14 cellular contexts compared by ENCODE assay signal in the genomic region with DNA sequence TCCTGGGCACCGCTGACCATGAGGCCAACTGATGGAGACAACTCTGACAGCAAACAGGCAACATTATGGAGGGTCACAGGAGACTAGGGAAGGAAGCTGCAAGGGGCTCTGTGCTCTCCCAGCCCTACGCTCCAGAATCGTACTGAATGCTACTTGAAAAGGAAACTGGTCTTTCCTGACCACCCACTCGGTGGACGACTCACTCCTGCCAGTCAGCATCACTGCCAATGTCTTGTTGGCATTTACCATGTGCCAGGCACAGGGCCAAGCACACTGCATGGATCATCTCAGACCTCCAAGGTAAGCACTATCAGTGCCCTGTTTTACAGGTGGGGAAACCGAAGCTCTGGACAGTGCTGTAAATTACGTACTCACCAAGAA. TPM values are rescaled to one million over a fixed set of nuclear protein-coding genes. Genes with fewer than 3 reads are reported as not detected.
DNase-seq lines count a peak whose midpoint lies in the region; ATAC-seq, FAIRE-seq and TF ChIP-seq lines count a peak whose summit lies in the region.
"Had no signal": no experiment of that assay in that cellular context is flagged by ENCODE, and none has a peak within 500 bp of the region (broad histone marks: within the 10 kb centered on the region; RNA-seq: fewer than 3 reads in every experiment).

No MANE protein-coding gene starts in this region.

- H2BK12ac ChIP-seq in H9 (ENCODE audit: insufficient read length, low read depth, low read length) = no peak overlapping the region

- no peak for FAIRE-seq in HepG2 (lab: Jason Lieb, UNC)

- TF ChIP-seq CTCF in H9 (conservative IDR thresholded peaks at IDR 0.05) = no peak
- TF ChIP-seq CTCF in brain (conservative IDR thresholded peaks at IDR 0.05) = no peak
- TF ChIP-seq CTCF in HepG2 (CRISPR knock-in tag; IDR thresholded peaks at IDR 0.05) = no peak
- no peak for TF ChIP-seq CTCF in OCI-LY7 (conservative IDR thresholded peaks at IDR 0.05; ENCODE audit: low read length)

- DNase-seq in ACHN = peak; percentile 44
- DNase-seq in H9 = no peak
- no peak for DNase-seq in HepG2 (ENCODE audit: low spot score)
- DNase-seq in activated T-helper 1 cell treated with anti-CD3 and anti-CD28 coated beads, Interleukin-12 subunit alpha, Interleukin-12 subunit beta, Interleukin-2, Interleukin-4 antibody, amounts not matched to agents 30 ng/mL and 10 ng/mL and 1 ng/mL, durations not matched to agents 14 hours and 24 hours and 36 hours (ENCODE audit: low spot score) = no peak
- DNase-seq in OCI-LY7 (ENCODE audit: low spot score) = no peak
- DNase-seq: activated naive CD4-positive, alpha-beta T cell treated with Interleukin-2 at 50 U/mL for 16 hours; KBM-7; stimulated activated CD4-positive, alpha-beta T cell treated with anti-CD3 and anti-CD28 coated beads, Interleukin-4, amount 100 ng/mL, for 4 hours; stimulated activated naive CD4-positive, alpha-beta T cell treated with Interleukin-2 at 50 U/mL for 16 hours; T-helper 17 cell had no signal

- POLR2A ChIA-PET in HepG2 (lab: Yijun Ruan, JAX) (interaction anchor here (1.8 to 2.2 kb wide), 3 partner anchors 8 to 35 kb away, joined by 7 to 8 read pairs (median 8); no protein-coding TSS in a partner anchor), OCI-LY7 (lab: Charles Lee) (no interaction called here)

- H3K9me3 ChIP-seq in H9 (ENCODE audit: control insufficient read depth, low read depth, low read length) = no peaks in the 10 kb centered on the region
- no peaks in the 10 kb centered on the region for H3K9me3 ChIP-seq in HepG2 (ENCODE audit: low read length)
- H3K9me3 ChIP-seq in OCI-LY7 (ENCODE audit: low read length) = no peaks in the 10 kb centered on the region

- no peak overlapping the region for H3K4me2 ChIP-seq in H9 (ENCODE audit: insufficient read depth, insufficient read length, low read length)
- H3K4me2 ChIP-seq in HepG2 (ENCODE audit: low read depth, low read length) = peak overlapping the region; percentile 80
- H3K4me2 ChIP-seq in OCI-LY7 (ENCODE audit: low read length) = no peak overlapping the region

- H3K36me3 ChIP-seq in HepG2 (replicated peaks in 1 of 2; ENCODE audit: control insufficient read depth in 1 of 2, insufficient read depth in 2 of 2, low read length in 2 of 2) (no peaks in the 10 kb centered on the region), OCI-LY7 (ENCODE audit: insufficient read depth, low read length) (no peaks in the 10 kb centered on the region)

- TF ChIP-seq RAD21 in HepG2 (CRISPR knock-in tag; IDR thresholded peaks at IDR 0.05) = no peak

- H3T11ph ChIP-seq in H9 (ENCODE audit: low read length) = no peak overlapping the region

- intact Hi-C loops in HepG2 (cut with micrococcal nuclease; ENCODE audit: unreplicated experiment) (loop anchor here (1.0 to 2.0 kb wide), 2 partner anchors 13 to 38 kb away; a partner anchor contains a TSS), OCI-LY7 (cut with micrococcal nuclease; ENCODE audit: unreplicated experiment) (no loop called here)
- intact Hi-C loops in activated T-helper 1 cell treated with anti-CD3 and anti-CD28 coated beads, Interleukin-12 subunit alpha, Interleukin-12 subunit beta, Interleukin-2, Interleukin-4 antibody, amounts not matched to agents 30 ng/mL and 10 ng/mL and 1 ng/mL, durations not matched to agents 14 hours and 24 hours and 36 hours (cut with micrococcal nuclease) = no loop called here

- H3K23me2 ChIP-seq in H9 (ENCODE audit: insufficient read length, low read depth, low read length, poor library complexity, severe bottlenecking) = no peaks in the 10 kb centered on the region

- H4K8ac ChIP-seq in H9 (replicated peaks; ENCODE audit: insufficient read length, low read depth, low read length) = no peak overlapping the region

- H4K5ac ChIP-seq in H9 (ENCODE audit: insufficient read length, low read depth, low read length) = no peak overlapping the region

- H3K23ac ChIP-seq in H9 (ENCODE audit: insufficient read length, low read depth, low read length) = no peak overlapping the region

- 0 out of 7 replicates have a peak overlapping the region, but pooled peaks of 1 of the 3 experiments have one; percentile 57 for H3K27ac Mint-ChIP-seq in H9
- H3K27ac Mint-ChIP-seq in brain = peak overlapping the region in 3 of 5 experiments; percentile 96 to 98 (median 97)
- no peak overlapping the region for H3K27ac Mint-ChIP-seq in activated T-helper 1 cell treated with anti-CD3 and anti-CD28 coated beads, Interleukin-12 subunit alpha, Interleukin-12 subunit beta, Interleukin-2, Interleukin-4 antibody, amounts not matched to agents 30 ng/mL and 10 ng/mL and 1 ng/mL, durations not matched to agents 14 hours and 24 hours and 36 hours
- H3K27ac Mint-ChIP-seq: T-helper 17 cell had no signal

- no peaks in the 10 kb centered on the region for H3K79me1 ChIP-seq in H9 (ENCODE audit: insufficient read depth, low read depth, low read length, poor library complexity, severe bottlenecking)

- no peaks in the 10 kb centered on the region for H3K9me2 ChIP-seq in OCI-LY7 (ENCODE audit: insufficient read depth, low read length)

- H3K4me3 Mint-ChIP-seq in H9 (no peak overlapping the region), brain (no peak overlapping the region)
- H3K4me3 Mint-ChIP-seq in activated T-helper 1 cell treated with anti-CD3 and anti-CD28 coated beads, Interleukin-12 subunit alpha, Interleukin-12 subunit beta, Interleukin-2, Interleukin-4 antibody, amounts not matched to agents 30 ng/mL and 10 ng/mL and 1 ng/mL, durations not matched to agents 14 hours and 24 hours and 36 hours = no peak overlapping the region
- H3K4me3 Mint-ChIP-seq: CD14-positive monocyte, T-helper 17 cell had no signal

- H3K27me3 Mint-ChIP-seq in H9 (ENCODE audit: low read depth) = peaks cover 10% of the 10 kb centered on the region
- no peaks in the 10 kb centered on the region for H3K27me3 Mint-ChIP-seq in brain
- H3K27me3 Mint-ChIP-seq in activated T-helper 1 cell treated with anti-CD3 and anti-CD28 coated beads, Interleukin-12 subunit alpha, Interleukin-12 subunit beta, Interleukin-2, Interleukin-4 antibody, amounts not matched to agents 30 ng/mL and 10 ng/mL and 1 ng/mL, durations not matched to agents 14 hours and 24 hours and 36 hours (ENCODE audit: insufficient read depth) = no peaks in the 10 kb centered on the region
- H3K27me3 Mint-ChIP-seq: T-helper 17 cell had no signal

- H2AK5ac ChIP-seq in H9 (ENCODE audit: insufficient read length, low read length) = no peak overlapping the region

- H3K36me3 Mint-ChIP-seq in H9 (ENCODE audit: insufficient read depth in 1 of 3, low read depth in 3 of 3) (no peaks in the 10 kb centered on the region), brain (no peaks in the 10 kb centered on the region)
- no peaks in the 10 kb centered on the region for H3K36me3 Mint-ChIP-seq in activated T-helper 1 cell treated with anti-CD3 and anti-CD28 coated beads, Interleukin-12 subunit alpha, Interleukin-12 subunit beta, Interleukin-2, Interleukin-4 antibody, amounts not matched to agents 30 ng/mL and 10 ng/mL and 1 ng/mL, durations not matched to agents 14 hours and 24 hours and 36 hours (ENCODE audit: low read depth)
- H3K36me3 Mint-ChIP-seq: CD14-positive monocyte had no signal

- H2BK120ac ChIP-seq in H9 (ENCODE audit: low read depth, low read length, poor library complexity, severe bottlenecking) = no peak overlapping the region

- H3K4ac ChIP-seq in H9 (ENCODE audit: low read depth, low read length) = no peak overlapping the region

- H2BK5ac ChIP-seq in H9 (ENCODE audit: insufficient read length, low read length) = no peak overlapping the region

- H3K27ac ChIP-seq in H9 (ENCODE audit: insufficient read length, low read depth, low read length) (no peak overlapping the region), HepG2 (ENCODE audit: extremely low read length, insufficient read depth, low read length) (peak overlapping the region; percentile 91), OCI-LY7 (ENCODE audit: low read depth, low read length, poor library complexity, severe bottlenecking) (no peak overlapping the region)

- H2AFZ ChIP-seq in H9 (ENCODE audit: low read length) (no peak overlapping the region), HepG2 (ENCODE audit: low read length) (no peak overlapping the region), OCI-LY7 (ENCODE audit: low read length) (no peak overlapping the region)

- CTCF ChIA-PET in HepG2 (lab: Yijun Ruan, JAX; ENCODE audit: low intra/inter-chr PET ratio, low total read pairs) (no interaction called here), OCI-LY7 (lab: Charles Lee; ENCODE audit: unreplicated experiment) (no interaction called here)

- H3K4me3 ChIP-seq in HepG2 (replicated peaks in 1 of 3; ENCODE audit: insufficient read depth in 1 of 3, low read depth in 2 of 3, low read length in 3 of 3) (peak overlapping the region in 1 of 3 experiments; percentile 54; a peak in 2 of 6 replicates), OCI-LY7 (ENCODE audit: low read depth, low read length, poor library complexity, severe bottlenecking) (no peak overlapping the region)

- in situ Hi-C loops in ACHN (cut with HindIII; ENCODE audit: low pct_ligation_motif_present, low pct_unique_long_range_greater_than_20kb, low sequenced_read_pairs) = no loop called here
- in situ Hi-C loops in HepG2 (cut with HindIII; ENCODE audit: extremely low pct_ligation_motif_present, low pct_unique_long_range_greater_than_20kb) = loop anchor here (5.0 kb wide), 1 partner anchor 36 kb away; a partner anchor contains a TSS

- TF ChIP-seq EP300 in HepG2 (IDR thresholded peaks at IDR 0.05; ENCODE audit: low read depth in 2 of 2, low read length in 2 of 2) = no peak
- no peak for TF ChIP-seq EP300 in HepG2 (CRISPR knock-in tag; IDR thresholded peaks at IDR 0.05; ENCODE audit: borderline replicate concordance)

- no CpG with 5 or more reads among the region's 7 CpGs for WGBS in H9 (ENCODE audit: extremely low coverage, insufficient read length, low lambda C conversion rate)
- 83% methylated on average over 1 of the region's 7 CpGs for WGBS in HepG2 (ENCODE audit: low lambda C conversion rate)

- no peak overlapping the region for H3K56ac ChIP-seq in H9 (ENCODE audit: insufficient read length, low read depth, low read length)

- H3K9ac ChIP-seq in H9 (ENCODE audit: extremely low read depth, insufficient read length, low read length) (no peak overlapping the region), HepG2 (ENCODE audit: insufficient read depth, low read depth, low read length) (peak overlapping the region; percentile 62)

- BruUV-seq in HepG2 (replicated peaks; lab: Mats Ljungman, UMichigan) (no TSS peak), OCI-LY7 (replicated peaks; lab: Mats Ljungman, UMichigan) (no TSS peak)

- ATAC-seq in HepG2 (no peak), HG03280 (IDR thresholded peaks at IDR 0.05; ENCODE audit: unreplicated experiment) (no peak), GM21526 (IDR thresholded peaks at IDR 0.05; ENCODE audit: low FRiP score, unreplicated experiment) (no peak)
- ATAC-seq: T-helper 17 cell had no signal

- H3K18ac ChIP-seq in H9 (ENCODE audit: insufficient read length, low read depth, low read length) = no peak overlapping the region

- H3K27me3 ChIP-seq in H9 (ENCODE audit: insufficient read depth, low read length) = no peaks in the 10 kb centered on the region
- no peaks in the 10 kb centered on the region for H3K27me3 ChIP-seq in HepG2 (ENCODE audit: control insufficient read depth in 1 of 2, insufficient read depth in 2 of 2, low read length in 2 of 2)

- no peak for TF ChIP-seq POLR2A in HepG2 (IDR thresholded peaks at IDR 0.05; ENCODE audit: insufficient read depth in 1 of 2, low read depth in 2 of 2, low read length in 2 of 2)

- H4K91ac ChIP-seq in H9 (ENCODE audit: insufficient read length, low read depth, low read length) = no peak overlapping the region

- peaks cover 79 to 97% of the 10 kb centered on the region in 2 experiments for H3K4me1 Mint-ChIP-seq in H9
- H3K4me1 Mint-ChIP-seq in brain = peaks cover 97% of the 10 kb centered on the region
- no peaks in the 10 kb centered on the region for H3K4me1 Mint-ChIP-seq in activated T-helper 1 cell treated with anti-CD3 and anti-CD28 coated beads, Interleukin-12 subunit alpha, Interleukin-12 subunit beta, Interleukin-2, Interleukin-4 antibody, amounts not matched to agents 30 ng/mL and 10 ng/mL and 1 ng/mL, durations not matched to agents 14 hours and 24 hours and 36 hours (ENCODE audit: low read depth)
- H3K4me1 Mint-ChIP-seq: CD14-positive monocyte had no signal

- H2BK15ac ChIP-seq in H9 (ENCODE audit: low read depth, low read length) = no peak overlapping the region

- H2BK20ac ChIP-seq in H9 (ENCODE audit: low read depth, low read length, poor library complexity, severe bottlenecking) = no peak overlapping the region

- H3K9me3 Mint-ChIP-seq in H9 (no peaks in the 10 kb centered on the region), brain (peaks cover 0 to 7% (median 0%) of the 10 kb centered on the region in 5 experiments)
- no peaks in the 10 kb centered on the region for H3K9me3 Mint-ChIP-seq in activated T-helper 1 cell treated with anti-CD3 and anti-CD28 coated beads, Interleukin-12 subunit alpha, Interleukin-12 subunit beta, Interleukin-2, Interleukin-4 antibody, amounts not matched to agents 30 ng/mL and 10 ng/mL and 1 ng/mL, durations not matched to agents 14 hours and 24 hours and 36 hours

- peak overlapping the region; percentile 20; the same call in 1 of the 2 replicates for H3K14ac ChIP-seq in H9 (ENCODE audit: insufficient read depth, low read length)

- peaks cover 2% of the 10 kb centered on the region; the same call in 1 of the 2 replicates for H3K79me2 ChIP-seq in H9 (ENCODE audit: insufficient read depth, low read length)
- peaks cover 95% of the 10 kb centered on the region for H3K79me2 ChIP-seq in HepG2 (ENCODE audit: insufficient read depth, low read length)
- H3K79me2 ChIP-seq in OCI-LY7 (ENCODE audit: insufficient read depth, low read depth, low read length) = no peaks in the 10 kb centered on the region

- peaks cover 13% of the 10 kb centered on the region for H3K4me1 ChIP-seq in H9 (ENCODE audit: insufficient read depth, low read length)
- H3K4me1 ChIP-seq in HepG2 (ENCODE audit: insufficient read depth, low read length) = peaks cover 95% of the 10 kb centered on the region
- H3K4me1 ChIP-seq in OCI-LY7 (ENCODE audit: insufficient read depth, low read length, poor library complexity, severe bottlenecking) = no peaks in the 10 kb centered on the region

- no peaks in the 10 kb centered on the region for H4K20me1 ChIP-seq in H9 (ENCODE audit: control insufficient read depth, insufficient read depth, insufficient read length)
- peaks cover 12% of the 10 kb centered on the region for H4K20me1 ChIP-seq in HepG2 (ENCODE audit: insufficient read depth, low read length)
- H4K20me1 ChIP-seq in OCI-LY7 (ENCODE audit: insufficient read depth, low read length) = no peaks in the 10 kb centered on the region

RNA-seq across cellular contexts. Expression of a gene that starts 38.0 kb away (rescaled TPM):
- total RNA-seq in H9 (2021) (33.2 and 36.3 TPM in 2 replicates), HepG2 (2016; rRNA removed; fragmentation: Illumina TruSeq; extraction: Trizol) (43.8 and 47.6 TPM in 2 replicates), OCI-LY7 (2022) (14.6 and 15.0 TPM in 2 replicates)
- polyA plus RNA-seq in brain (ENCODE audit: insufficient read depth, low read depth, low replicate concordance) (41.4 TPM), HepG2 (2011; rRNA removed) (18.8 and 30.3 TPM in 2 replicates)
- total RNA-seq in HepG2 (2016; cell fraction: cytosol; rRNA removed; fragmentation: Illumina TruSeq; extraction: Trizol; ENCODE audit: low read depth) = 4.3 and 4.6 TPM in 2 replicates
- total RNA-seq in HepG2 (2016; cell fraction: insoluble cytoplasmic fraction; rRNA removed; fragmentation: Illumina TruSeq; extraction: Trizol) = 33.8 and 47.0 TPM in 2 replicates
- total RNA-seq in HepG2 (2016; cell fraction: membrane; rRNA removed; fragmentation: Illumina TruSeq; extraction: Trizol) = 30.8 and 30.9 TPM in 2 replicates
- total RNA-seq in HepG2 (2016; cell fraction: nucleus; rRNA removed; fragmentation: Illumina TruSeq; extraction: Trizol) = 23.1 and 29.3 TPM in 2 replicates
- polyA plus RNA-seq in HepG2 (2011; cell fraction: cytosol; rRNA removed) = 21.2 and 24.0 TPM in 2 replicates
- 30.3 and 32.6 TPM in 2 replicates for polyA plus RNA-seq in HepG2 (2011; cell fraction: nucleus; rRNA removed)
- polyA plus RNA-seq in HepG2 (2012) = 41.6 and 57.3 TPM in 2 replicates
- polyA plus RNA-seq in HepG2 (2016; cell fraction: cytosol; fragmentation: Illumina TruSeq; extraction: Trizol; ENCODE audit: low read depth) = 4.1 and 4.6 TPM in 2 replicates
- 36.1 and 43.0 TPM in 2 replicates for polyA plus RNA-seq in HepG2 (2016; cell fraction: insoluble cytoplasmic fraction; fragmentation: Illumina TruSeq; extraction: Trizol; ENCODE audit: low read depth)
- 18.9 and 20.2 TPM in 2 replicates for polyA plus RNA-seq in HepG2 (2016; cell fraction: membrane; fragmentation: Illumina TruSeq; extraction: Trizol; ENCODE audit: low read depth)
- polyA plus RNA-seq in HepG2 (2016; cell fraction: nucleus; fragmentation: Illumina TruSeq; extraction: Trizol; ENCODE audit: insufficient read depth, low read depth) = 40.1 and 40.7 TPM in 2 replicates
- polyA minus RNA-seq in HepG2 (2011; rRNA and poly(A)+ RNA removed; ENCODE audit: low replicate concordance) = 44.2 and 114 TPM in 2 replicates
- 33.8 and 37.6 TPM in 2 replicates for polyA minus RNA-seq in HepG2 (2011; cell fraction: cytosol; rRNA and poly(A)+ RNA removed)
- polyA minus RNA-seq in HepG2 (2011; cell fraction: nucleus; rRNA and poly(A)+ RNA removed) = 11.8 and 12.0 TPM in 2 replicates
- 7.4 and 7.6 TPM in 2 replicates for total RNA-seq in activated T-helper 1 cell treated with anti-CD3 and anti-CD28 coated beads, Interleukin-12 subunit alpha, Interleukin-12 subunit beta, Interleukin-2, Interleukin-4 antibody, amounts not matched to agents 30 ng/mL and 10 ng/mL and 1 ng/mL, durations not matched to agents 14 hours and 24 hours and 36 hours
- total RNA-seq in OCI-LY7 (2014; rRNA removed; shearing (Covaris generic)) = 3.6 and 6.4 TPM in 2 replicates
